In genomic region chr12:112947314-112947713, GRCh38 we compare ENCODE assay signal across 28 cellular contexts. TPM values are rescaled to one million over a fixed set of nuclear protein-coding genes. Genes with fewer than 3 reads are reported as not detected.
"Had no signal": no experiment of that assay in that cellular context is flagged by ENCODE, and none has a peak within 500 bp of the region (broad histone marks: within the 10 kb centered on the region; RNA-seq: fewer than 3 reads in every experiment).

No MANE protein-coding gene starts in this region.

- H3K36me3 ChIP-seq: gastrocnemius medialis had no signal

- FAIRE-seq: endometrium, endothelial cell of umbilical vein, frontal cortex had no signal

- H3K79me2 ChIP-seq: hepatocyte had no signal

- ATAC-seq: effector memory CD8-positive, alpha-beta T cell; esophagus mucosa; foreskin keratinocyte; gastrocnemius medialis; gastroesophageal sphincter; heart left ventricle; heart right ventricle had no signal

- DNase-seq: cortex of kidney; dermis blood vessel endothelial cell; dorsolateral prefrontal cortex; effector CD4-positive, alpha-beta T cell; effector CD8-positive, alpha-beta T cell; effector memory CD4-positive, alpha-beta T cell; effector memory CD8-positive, alpha-beta T cell; erythroblast; esophagus squamous epithelium; foreskin fibroblast; foreskin keratinocyte; foreskin melanocyte; gastrocnemius medialis; glutamatergic neuron; head of caudate nucleus; heart left ventricle; heart right ventricle; hippocampal formation had no signal

- H3K4me1 ChIP-seq: esophagus muscularis mucosa, esophagus squamous epithelium, foreskin keratinocyte, gastrocnemius medialis, gastroesophageal sphincter, heart left ventricle had no signal

- H3K4me2 ChIP-seq: hepatocyte had no signal

- H2AFZ ChIP-seq: hepatocyte had no signal

- H3K27me3 ChIP-seq: dorsolateral prefrontal cortex, esophagus muscularis mucosa, esophagus squamous epithelium, foreskin keratinocyte, gastrocnemius medialis, gastroesophageal sphincter, heart left ventricle, hepatocyte had no signal

- H3K27ac ChIP-seq: coronary artery, dorsolateral prefrontal cortex, epithelial cell of prostate, esophagus muscularis mucosa, esophagus squamous epithelium, foreskin keratinocyte, gastrocnemius medialis, gastroesophageal sphincter, heart left ventricle, heart right ventricle, hepatocyte had no signal

- H3K9me3 ChIP-seq: esophagus squamous epithelium, gastroesophageal sphincter had no signal

- H3K4me3 ChIP-seq: coronary artery, dorsolateral prefrontal cortex, esophagus muscularis mucosa, esophagus squamous epithelium, gastrocnemius medialis, gastroesophageal sphincter, heart left ventricle, heart right ventricle, hepatocyte had no signal

RNA-seq across cellular contexts. Expression of gene OAS2, which starts 31.0 kb away (rescaled TPM):
- total RNA-seq: endodermal cell had no signal
- polyA plus RNA-seq: hepatocyte had no signal

RNA-seq across cellular contexts. Expression of gene OAS1, which starts 40.6 kb away (rescaled TPM):
- total RNA-seq: endodermal cell had no signal
